3 cellular contexts compared by ENCODE assay signal in the genomic region with DNA sequence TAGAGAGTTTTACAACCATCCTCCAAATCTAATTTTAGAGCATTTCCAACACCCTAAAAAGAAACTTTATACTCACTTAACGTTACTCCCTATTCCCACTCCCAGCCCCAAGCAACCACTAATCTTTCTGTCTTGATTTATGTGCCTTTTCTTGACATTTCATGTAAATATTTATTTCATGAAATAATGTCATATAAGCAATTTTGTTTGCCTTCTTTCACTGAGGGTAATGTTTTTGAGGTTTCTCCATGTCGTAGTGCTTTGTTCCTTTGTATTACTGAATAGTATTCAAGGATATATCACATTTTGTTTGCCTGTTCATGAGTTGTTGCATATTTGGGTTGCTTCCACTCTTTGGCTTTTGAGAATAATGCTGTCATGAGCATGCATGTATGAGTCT.
TF ChIP-seq lines count a peak whose summit lies in the region.

No MANE protein-coding gene starts in this region.

TF ChIP-seq in A549, 52 proteins besides CTCF, POLR2A, EP300 and RAD21:
- TF ChIP-seq NPAS2 (CRISPR knock-in tag; IDR thresholded peaks at IDR 0.05; ENCODE audit: borderline replicate concordance) (no peak), RARB (CRISPR knock-in tag; IDR thresholded peaks at IDR 0.05) (no peak), MAFK (IDR thresholded peaks at IDR 0.05; ENCODE audit: partially characterized antibody) (peak; percentile 81)
- TF ChIP-seq, protein P1, sequence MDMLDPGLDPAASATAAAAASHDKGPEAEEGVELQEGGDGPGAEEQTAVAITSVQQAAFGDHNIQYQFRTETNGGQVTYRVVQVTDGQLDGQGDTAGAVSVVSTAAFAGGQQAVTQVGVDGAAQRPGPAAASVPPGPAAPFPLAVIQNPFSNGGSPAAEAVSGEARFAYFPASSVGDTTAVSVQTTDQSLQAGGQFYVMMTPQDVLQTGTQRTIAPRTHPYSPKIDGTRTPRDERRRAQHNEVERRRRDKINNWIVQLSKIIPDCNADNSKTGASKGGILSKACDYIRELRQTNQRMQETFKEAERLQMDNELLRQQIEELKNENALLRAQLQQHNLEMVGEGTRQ (IDR thresholded peaks at IDR 0.05): no peak

TF ChIP-seq in IMR-90, 13 proteins besides CTCF, POLR2A, EP300 and RAD21:
- TF ChIP-seq, protein P1 (IDR thresholded peaks at IDR 0.05; ENCODE audit: low read depth, low read length): no peak
- peak; percentile 71 for TF ChIP-seq MAFK (IDR thresholded peaks at IDR 0.05; ENCODE audit: low read depth, low read length)

TF ChIP-seq in H1, 55 proteins besides CTCF, POLR2A, EP300 and RAD21:
- 0 out of 2 replicates have a peak, but pooled peaks have one; percentile 13 for TF ChIP-seq MAFK (IDR thresholded peaks at IDR 0.05; ENCODE audit: low read depth, low read length)
- no peak for TF ChIP-seq SIN3A (conservative IDR thresholded peaks at IDR 0.05 in 1 of 2, IDR thresholded peaks at IDR 0.05 in 1 of 2; ENCODE audit: low read depth in 1 of 2, low read length in 2 of 2)
